9 cellular contexts compared by ENCODE assay signal in the genomic region with DNA sequence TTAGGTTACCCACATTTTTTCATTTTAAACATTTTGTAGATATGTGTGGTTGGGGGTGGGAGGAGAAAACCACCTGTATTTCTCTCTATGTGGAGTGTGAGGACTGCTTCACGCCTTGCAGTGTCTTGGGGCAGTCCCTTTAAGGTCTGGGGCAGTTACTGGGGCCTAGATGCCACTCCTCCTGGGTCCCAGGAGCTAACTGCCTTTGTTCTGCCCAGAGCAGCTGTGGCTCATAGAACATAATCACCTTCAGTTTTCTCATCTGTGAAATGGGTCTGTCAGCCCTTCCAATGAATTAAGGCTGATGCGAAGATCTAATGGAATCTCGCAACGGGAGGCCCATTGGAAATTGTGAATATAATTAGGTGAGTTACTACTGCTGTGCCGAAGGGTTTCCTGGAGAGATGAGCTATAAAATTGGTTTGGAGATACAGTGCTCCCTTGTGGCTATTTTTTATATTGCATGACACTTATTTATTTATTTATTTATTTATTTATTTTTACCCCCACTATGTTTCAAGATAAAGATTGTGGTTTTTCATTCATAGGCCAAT. TPM values are rescaled to one million over a fixed set of nuclear protein-coding genes. Genes with fewer than 3 reads are reported as not detected.
A peak's percentile ranks its signal among the peaks of the same experiment; 100 is the strongest.
DNase-seq lines count a peak whose midpoint lies in the region; ATAC-seq, FAIRE-seq and TF ChIP-seq lines count a peak whose summit lies in the region.
"Had no signal": no experiment of that assay in that cellular context is flagged by ENCODE, and none has a peak within 500 bp of the region (broad histone marks: within the 10 kb centered on the region; RNA-seq: fewer than 3 reads in every experiment).

No MANE protein-coding gene starts in this region.

- H2AFZ ChIP-seq in OCI-LY1 (ENCODE audit: low read length), result no peak overlapping the region

- POLR2A ChIA-PET in A549 (lab: Yijun Ruan, JAX), result no interaction called here

- no peaks in the 10 kb centered on the region for H3K9me3 Mint-ChIP-seq in endothelial cell (ENCODE audit: unreplicated experiment)

- no peaks in the 10 kb centered on the region for H4K20me1 ChIP-seq in OCI-LY1 (ENCODE audit: insufficient read depth, low read length)

- H3K4me2 ChIP-seq in A549, result no peak overlapping the region
- H3K4me2 ChIP-seq in OCI-LY1 (ENCODE audit: low read length), result no peak overlapping the region

- no peaks in the 10 kb centered on the region for H3K36me3 Mint-ChIP-seq in endothelial cell (ENCODE audit: low read depth, unreplicated experiment)

- no peaks in the 10 kb centered on the region for H3K9me2 ChIP-seq in OCI-LY1 (ENCODE audit: low read depth, low read length)

- H3K4me1 ChIP-seq in A549 (peaks cover 14% of the 10 kb centered on the region; the same call in 2 of the 3 replicates), OCI-LY1 (ENCODE audit: insufficient read depth, low read length, severe bottlenecking) (no peaks in the 10 kb centered on the region)
- H3K4me1 ChIP-seq: HAP-1 had no signal

- H3K27ac ChIP-seq in A549 (peak overlapping the region; percentile 43 to 72), OCI-LY1 (ENCODE audit: low read depth, low read length, poor library complexity, severe bottlenecking) (no peak overlapping the region)

- FAIRE-seq in A549 (lab: Jason Lieb, UNC), result no peak

- no peak overlapping the region for H3K27ac Mint-ChIP-seq in endothelial cell (ENCODE audit: unreplicated experiment)

- no peaks in the 10 kb centered on the region for H3K9me3 ChIP-seq in A549
- no peaks in the 10 kb centered on the region for H3K9me3 ChIP-seq in OCI-LY1 (ENCODE audit: low read length)
- H3K9me3 ChIP-seq: HAP-1 had no signal

- peaks cover 11% of the 10 kb centered on the region for H3K4me1 Mint-ChIP-seq in endothelial cell (ENCODE audit: unreplicated experiment)

- no peak overlapping the region for H3K4me3 Mint-ChIP-seq in endothelial cell (ENCODE audit: unreplicated experiment)

- TF ChIP-seq CTCF in A549 (IDR thresholded peaks at IDR 0.05) (peak; percentile 80), GM12865 (IDR thresholded peaks at IDR 0.05; ENCODE audit: insufficient read depth, low read depth, low read length, missing control alignments) (peak; percentile 30), OCI-LY1 (IDR thresholded peaks at IDR 0.05; ENCODE audit: low read length) (peak; percentile 36; the same call in 1 of the 2 replicates), endothelial cell (IDR thresholded peaks at IDR 0.05; ENCODE audit: unreplicated experiment) (peak; percentile 78)

- TF ChIP-seq POLR2A in A549 (IDR thresholded peaks at IDR 0.05; ENCODE audit: low read length), result no peak

- 37% methylated on average over 5 of the region's 5 CpGs for WGBS in A549 (ENCODE audit: missing lambda C conversion rate)

- H3F3A ChIP-seq in OCI-LY1 (ENCODE audit: insufficient read depth, low read length), result no peaks in the 10 kb centered on the region

- peak; percentile 55 to 74 for TF ChIP-seq RAD21 in A549 (conservative IDR thresholded peaks at IDR 0.05 in 1 of 2, IDR thresholded peaks at IDR 0.05 in 1 of 2)

- CTCF ChIA-PET in A549 (lab: Yijun Ruan, JAX), result interaction anchor here (0.7 to 6.5 kb wide), 35 partner anchors 8 to 193 kb away, joined by 3 to 58 read pairs (median 4); partner anchors contain the start of genes DHRS7C, RCVRN and STX8

- no peak overlapping the region for H3K9ac ChIP-seq in OCI-LY1 (ENCODE audit: low read length)

- H3K4me3 ChIP-seq in A549 (no peak overlapping the region), GM12865 (ENCODE audit: low read depth, low read length) (no peak overlapping the region), OCI-LY1 (ENCODE audit: low read depth, low read length, poor library complexity, severe bottlenecking) (no peak overlapping the region)
- H3K4me3 ChIP-seq: HAP-1 had no signal

- DNase-seq in A549 (ENCODE audit: low read depth in 1 of 2, low spot score in 1 of 2) (peak; percentile 55 to 60), GM12865 (ENCODE audit: low read depth) (peak; percentile 33), endothelial cell (ENCODE audit: low spot score) (no peak), pons (ENCODE audit: low spot score) (peak; percentile 24), activated gamma-delta T cell (lab: John Stamatoyannopoulos, UW) (no peak)

- H3K36me3 ChIP-seq in OCI-LY1 (ENCODE audit: insufficient read depth, low read length), result no peaks in the 10 kb centered on the region
- H3K36me3 ChIP-seq: HAP-1 had no signal

- no peaks in the 10 kb centered on the region for H3K79me2 ChIP-seq in OCI-LY1 (ENCODE audit: insufficient read depth, low read length)

- peaks cover 3% of the 10 kb centered on the region for H3K27me3 Mint-ChIP-seq in endothelial cell (ENCODE audit: unreplicated experiment)

- ATAC-seq in A549 (peak in 1 of 2 experiments; percentile 52; a peak in 3 of 6 replicates), HG02588 (IDR thresholded peaks at IDR 0.05; ENCODE audit: unreplicated experiment) (no peak), HG02571 (IDR thresholded peaks at IDR 0.05; ENCODE audit: unreplicated experiment) (no peak)

- TF ChIP-seq EP300 in A549 (IDR thresholded peaks at IDR 0.05), result no peak

- no peaks in the 10 kb centered on the region for H3K27me3 ChIP-seq in OCI-LY1 (ENCODE audit: insufficient read depth, low read length)

TF ChIP-seq in A549, 52 proteins besides CTCF, POLR2A, EP300 and RAD21:
- TF ChIP-seq SMC3 (IDR thresholded peaks at IDR 0.05), result peak; percentile 75
- TF ChIP-seq ZC3H11A (IDR thresholded peaks at IDR 0.05), result peak; percentile 100
- TF ChIP-seq POLR2AphosphoS2 (conservative IDR thresholded peaks at IDR 0.05; ENCODE audit: low read length), result no peak
- TF ChIP-seq CHD4 (IDR thresholded peaks at IDR 0.05; ENCODE audit: borderline replicate concordance), result no peak
TF ChIP-seq in A549: peak in this region for 2.

RNA-seq across cellular contexts. Expression of gene DHRS7C, which starts 22.9 kb away (rescaled TPM):
- not detected in 2 replicates for polyA plus RNA-seq in A549 (2011; rRNA removed)
- polyA plus RNA-seq in A549 (2012; cell fraction: cytosol; rRNA removed), result not detected in 2 replicates
- not detected in 2 replicates for polyA plus RNA-seq in A549 (2012; cell fraction: nucleus; rRNA removed)
- polyA plus RNA-seq in A549 (2017; fragmentation: RNase III; extraction: RNeasy Plus Mini Kit Qiagen cat#74134 plus additional on column Dnase treatment), result not detected in 3 replicates
- not detected in 2 replicates for polyA minus RNA-seq in A549 (2011; rRNA and poly(A)+ RNA removed)
- 0.31 TPM for total RNA-seq in endothelial cell (ENCODE audit: unreplicated experiment)

RNA-seq across cellular contexts. Expression of gene GSG1L2, which starts 53.4 kb away (rescaled TPM):
- not detected in 2 replicates for polyA plus RNA-seq in A549 (2011; rRNA removed)
- 0.08 TPM in 1 of 2 replicates, not detected in the other for polyA plus RNA-seq in A549 (2012; cell fraction: cytosol; rRNA removed)
- polyA plus RNA-seq in A549 (2012; cell fraction: nucleus; rRNA removed), result 0.23 TPM in 1 of 2 replicates, not detected in the other
- not detected in 3 replicates for polyA plus RNA-seq in A549 (2017; fragmentation: RNase III; extraction: RNeasy Plus Mini Kit Qiagen cat#74134 plus additional on column Dnase treatment)
- not detected in 2 replicates for polyA minus RNA-seq in A549 (2011; rRNA and poly(A)+ RNA removed)
- not detected for total RNA-seq in endothelial cell (ENCODE audit: unreplicated experiment)

RNA-seq across cellular contexts. Expression of gene GLP2R, which starts 57.3 kb away (rescaled TPM):
- 48.7 and 76.4 TPM in 2 replicates for polyA plus RNA-seq in A549 (2011; rRNA removed)
- 9.6 and 16.7 TPM in 2 replicates for polyA plus RNA-seq in A549 (2012; cell fraction: cytosol; rRNA removed)
- 7.3 and 11.0 TPM in 2 replicates for polyA plus RNA-seq in A549 (2012; cell fraction: nucleus; rRNA removed)
- polyA plus RNA-seq in A549 (2017; fragmentation: RNase III; extraction: RNeasy Plus Mini Kit Qiagen cat#74134 plus additional on column Dnase treatment), result 23.6 to 34.1 TPM (median 27.9 TPM) in 3 replicates
- polyA minus RNA-seq in A549 (2011; rRNA and poly(A)+ RNA removed), result 153 and 165 TPM in 2 replicates
- 0.15 TPM for total RNA-seq in endothelial cell (ENCODE audit: unreplicated experiment)

Comparison
In these comparisons a context has a peak if more than half of its experiments do, and no peak if none do; other contexts are left out.
1. DNase-seq: peak in A549 (2 of 2), GM12865 (single experiment) and pons (single experiment); none in endothelial cell (single experiment) and activated gamma-delta T cell (single experiment).
2. CTCF ChIP-seq: peak in every context shown above with its lines; median percentile 80 in A549; 78 in endothelial cell; 36 in OCI-LY1; 30 in GM12865.